6 cellular contexts compared by ENCODE assay signal in genomic region chr22:50199836-50200332, GRCh38. TPM values are rescaled to one million over a fixed set of nuclear protein-coding genes. Genes with fewer than 3 reads are reported as not detected.
DNase-seq lines count a peak whose midpoint lies in the region; ATAC-seq and TF ChIP-seq lines count a peak whose summit lies in the region.

No MANE protein-coding gene starts in this region.

- in situ Hi-C loops in IMR-90 (cut with MboI; ENCODE audit: low sequenced_read_pairs), result loop anchor here (25.0 kb wide), 1 partner anchor 388 kb away; no protein-coding TSS in a partner anchor

- H2BK20ac ChIP-seq in IMR-90 (ENCODE audit: low read depth, low read length), result no peak overlapping the region

- no peak overlapping the region for H4K8ac ChIP-seq in IMR-90 (ENCODE audit: low read depth in 2 of 2, low read length in 2 of 2)

- H3K14ac ChIP-seq in IMR-90 (replicated peaks; ENCODE audit: low read depth, low read length), result no peak overlapping the region

- WGBS in IMR-90 (ENCODE audit: extremely low coverage in 2 of 2, insufficient read length in 1 of 2), 2 experiments, result 0% methylated on average over 9 of the region's 25 CpGs; no CpG with 5 or more reads in 1 of the 2 experiments

- peak overlapping the region; percentile 92 for H3K4me3 ChIP-seq in IMR-90 (ENCODE audit: insufficient read depth, low read depth, low read length)
- peak overlapping the region; percentile 66 to 89 (median 76) for H3K4me3 ChIP-seq in breast epithelium
- H3K4me3 ChIP-seq in neuron (ENCODE audit: low read length), result peak overlapping the region; percentile 73

- H3K23ac ChIP-seq in IMR-90 (ENCODE audit: low read depth, low read length), result no peak overlapping the region

- H3K4me1 ChIP-seq in IMR-90 (ENCODE audit: control insufficient read depth, insufficient read depth, low read length) (peaks cover 4% of the 10 kb centered on the region; the same call in 1 of the 2 replicates), breast epithelium (no peaks in the 10 kb centered on the region), neuron (ENCODE audit: insufficient read depth, low read length) (peaks cover 18% of the 10 kb centered on the region)

- H3K27me3 ChIP-seq in IMR-90 (ENCODE audit: control insufficient read depth, insufficient read depth, low read length), result no peaks in the 10 kb centered on the region
- no peaks in the 10 kb centered on the region for H3K27me3 ChIP-seq in breast epithelium
- H3K27me3 ChIP-seq in neuron (ENCODE audit: insufficient read depth, low read length), result no peaks in the 10 kb centered on the region

- H3K27ac ChIP-seq in IMR-90 (ENCODE audit: insufficient read depth, low read length), result peak overlapping the region; percentile 16; the same call in 1 of the 2 replicates
- peak overlapping the region; percentile 71 to 90 for H3K27ac ChIP-seq in breast epithelium

- H2BK15ac ChIP-seq in IMR-90 (ENCODE audit: low read depth, low read length), result no peak overlapping the region

- CTCF ChIA-PET in IMR-90 (lab: Yijun Ruan, JAX), result no interaction called here

- peak overlapping the region; percentile 95 for H2AFZ ChIP-seq in IMR-90 (replicated peaks; ENCODE audit: low read length, poor library complexity)
- peak overlapping the region; percentile 54 for H2AFZ ChIP-seq in neuron (ENCODE audit: low read depth, low read length)

- no peak overlapping the region for H2AK5ac ChIP-seq in IMR-90 (ENCODE audit: low read depth, low read length)

- DNase-seq in IMR-90 (no peak), breast epithelium (ENCODE audit: low spot score in 2 of 2) (no peak), DMS79 (lab: John Stamatoyannopoulos, UW) (no peak), DMS153 (lab: John Stamatoyannopoulos, UW) (no peak)
- no peak for DNase-seq in stimulated activated naive CD4-positive, alpha-beta T cell treated with Interleukin-2 at 50 U/mL for 16 hours (lab: John Stamatoyannopoulos, UW)

- H4K91ac ChIP-seq in IMR-90 (ENCODE audit: insufficient read depth, low read depth, low read length), result no peak overlapping the region

- POLR2A ChIA-PET in IMR-90 (lab: Charles Lee; ENCODE audit: unreplicated experiment), result no interaction called here

- peaks cover 8% of the 10 kb centered on the region for H4K20me1 ChIP-seq in IMR-90 (ENCODE audit: insufficient read depth, low read length)

- TF ChIP-seq RAD21 in IMR-90 (IDR thresholded peaks at IDR 0.05; ENCODE audit: low read length), result no peak

- intact Hi-C loops in IMR-90 (cut with micrococcal nuclease), result loop anchor here (10.0 kb wide), 1 partner anchor 225 kb away; no protein-coding TSS in a partner anchor
- intact Hi-C loops in breast epithelium (cut with DNase I; ENCODE audit: low total_unique reads), result loop anchor here (10.0 kb wide), 1 partner anchor 45 kb away; no protein-coding TSS in a partner anchor

- TF ChIP-seq POLR2A in IMR-90 (IDR thresholded peaks at IDR 0.05; ENCODE audit: low read depth, low read length), result no peak
- TF ChIP-seq POLR2A in breast epithelium (IDR thresholded peaks at IDR 0.05), result no peak

- peak overlapping the region; percentile 81 for H2AK9ac ChIP-seq in IMR-90 (replicated peaks; ENCODE audit: low read depth, low read length, poor library complexity)

- TF ChIP-seq CTCF in IMR-90 (conservative IDR thresholded peaks at IDR 0.05; ENCODE audit: low read depth, low read length), result no peak
- TF ChIP-seq CTCF in breast epithelium (IDR thresholded peaks at IDR 0.05), result no peak

- peak overlapping the region; percentile 87 for H3K4me2 ChIP-seq in IMR-90 (ENCODE audit: low read depth, low read length)

- peaks cover 21% of the 10 kb centered on the region for H3K36me3 ChIP-seq in IMR-90 (ENCODE audit: control insufficient read depth, insufficient read depth, low read length)
- H3K36me3 ChIP-seq in breast epithelium, result no peaks in the 10 kb centered on the region
- peaks cover 24% of the 10 kb centered on the region for H3K36me3 ChIP-seq in neuron (ENCODE audit: insufficient read depth, low read length)

- ATAC-seq in IMR-90 (ENCODE audit: low read depth), result peak; percentile 18

- H3K9me1 ChIP-seq in IMR-90 (ENCODE audit: insufficient read depth, low read length), result 0 out of 2 replicates have a peak, but pooled peaks cover 2% of the 10 kb centered on the region

- dilution Hi-C loops in IMR-90 (cut with HindIII; ENCODE audit: low sequenced_read_pairs, unreplicated experiment), result no loop called here

- peaks cover 37 to 40% of the 10 kb centered on the region in 2 experiments for H3K79me1 ChIP-seq in IMR-90 (ENCODE audit: low read depth in 1 of 2, low read length in 2 of 2)

- H2BK120ac ChIP-seq in IMR-90 (ENCODE audit: low read depth, low read length), result no peak overlapping the region

- H3K56ac ChIP-seq in IMR-90 (ENCODE audit: extremely low read depth, insufficient read depth, low read length), result 0 out of 2 replicates have a peak overlapping the region, but pooled peaks have one; percentile 11

- H3K9ac ChIP-seq in IMR-90 (ENCODE audit: low read depth, low read length), result peak overlapping the region; percentile 75

- no peaks in the 10 kb centered on the region for H3K9me3 ChIP-seq in IMR-90 (ENCODE audit: control insufficient read depth, insufficient read depth, low read length)
- no peaks in the 10 kb centered on the region for H3K9me3 ChIP-seq in breast epithelium
- H3K9me3 ChIP-seq in neuron (ENCODE audit: low read length), result peaks cover 5% of the 10 kb centered on the region

- H3K18ac ChIP-seq in IMR-90 (ENCODE audit: low read depth, low read length), result no peak overlapping the region

- no TSS peak for BruUV-seq in IMR-90 (replicated peaks; lab: Mats Ljungman, UMichigan)

- no peak overlapping the region for H3K4ac ChIP-seq in IMR-90 (ENCODE audit: low read depth, low read length)

- no peak overlapping the region for H2BK5ac ChIP-seq in IMR-90 (ENCODE audit: low read depth, low read length, poor library complexity, severe bottlenecking)

- H4K5ac ChIP-seq in IMR-90 (ENCODE audit: low read depth, low read length), result no peak overlapping the region

TF ChIP-seq in IMR-90, 13 proteins besides CTCF, POLR2A, EP300 and RAD21:
- TF ChIP-seq, protein P1, sequence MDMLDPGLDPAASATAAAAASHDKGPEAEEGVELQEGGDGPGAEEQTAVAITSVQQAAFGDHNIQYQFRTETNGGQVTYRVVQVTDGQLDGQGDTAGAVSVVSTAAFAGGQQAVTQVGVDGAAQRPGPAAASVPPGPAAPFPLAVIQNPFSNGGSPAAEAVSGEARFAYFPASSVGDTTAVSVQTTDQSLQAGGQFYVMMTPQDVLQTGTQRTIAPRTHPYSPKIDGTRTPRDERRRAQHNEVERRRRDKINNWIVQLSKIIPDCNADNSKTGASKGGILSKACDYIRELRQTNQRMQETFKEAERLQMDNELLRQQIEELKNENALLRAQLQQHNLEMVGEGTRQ (IDR thresholded peaks at IDR 0.05; ENCODE audit: low read depth, low read length), result no peak
- TF ChIP-seq CEBPB (IDR thresholded peaks at IDR 0.05; ENCODE audit: low read depth, low read length) (no peak), RCOR1 (IDR thresholded peaks at IDR 0.05; ENCODE audit: insufficient replicate concordance, low read length) (no peak)

RNA-seq across cellular contexts. Expression of gene SELENOO, which starts 0.9 kb away (rescaled TPM):
- 10.3 and 10.4 TPM in 2 replicates for total RNA-seq in IMR-90 (2012; rRNA removed)
- polyA plus RNA-seq in IMR-90 (2012; rRNA removed), result 21.4 and 22.9 TPM in 2 replicates
- polyA plus RNA-seq in IMR-90 (2012; cell fraction: cytosol; rRNA removed), result 16.7 and 25.0 TPM in 2 replicates
- polyA plus RNA-seq in IMR-90 (2012; cell fraction: nucleus; rRNA removed; ENCODE audit: low replicate concordance), result 94.1 and 274 TPM in 2 replicates
- 10 to 100 TPM; 24.3 to 32.3 (median 31.8) TPM for total RNA-seq in breast epithelium

RNA-seq across cellular contexts. Expression of gene TRABD, which starts 14.2 kb away (rescaled TPM):
- total RNA-seq in IMR-90 (2012; rRNA removed) (13.4 and 13.9 TPM in 2 replicates), breast epithelium (10 to 100 TPM; 17.3 to 35.7 (median 28.2) TPM)
- 42.7 and 45.3 TPM in 2 replicates for polyA plus RNA-seq in IMR-90 (2012; rRNA removed)
- 32.3 and 48.5 TPM in 2 replicates for polyA plus RNA-seq in IMR-90 (2012; cell fraction: cytosol; rRNA removed)
- polyA plus RNA-seq in IMR-90 (2012; cell fraction: nucleus; rRNA removed; ENCODE audit: low replicate concordance), result 188 and 434 TPM in 2 replicates

RNA-seq across cellular contexts. Expression of gene PANX2, which starts 29.4 kb away (rescaled TPM):
- under 0.01 and 0.18 TPM in 2 replicates for total RNA-seq in IMR-90 (2012; rRNA removed)
- 1.3 and 1.7 TPM in 2 replicates for polyA plus RNA-seq in IMR-90 (2012; rRNA removed)
- 1.6 and 3.8 TPM in 2 replicates for polyA plus RNA-seq in IMR-90 (2012; cell fraction: cytosol; rRNA removed)
- 7.1 and 11.4 TPM in 2 replicates for polyA plus RNA-seq in IMR-90 (2012; cell fraction: nucleus; rRNA removed; ENCODE audit: low replicate concordance)
- 1 to 10 TPM in 2 of 3 donors, under 1 TPM in 1; 0.64 to 2.0 (median 1.8) TPM for total RNA-seq in breast epithelium

RNA-seq across cellular contexts. Expression of gene TUBGCP6, which starts 44.9 kb away (rescaled TPM):
- total RNA-seq in IMR-90 (2012; rRNA removed) (10.0 and 10.8 TPM in 2 replicates), breast epithelium (10 to 100 TPM; 34.2 to 66.2 (median 59.6) TPM)
- polyA plus RNA-seq in IMR-90 (2012; rRNA removed), result 28.6 and 30.9 TPM in 2 replicates
- 7.5 and 13.6 TPM in 2 replicates for polyA plus RNA-seq in IMR-90 (2012; cell fraction: cytosol; rRNA removed)
- polyA plus RNA-seq in IMR-90 (2012; cell fraction: nucleus; rRNA removed; ENCODE audit: low replicate concordance), result 185 and 466 TPM in 2 replicates

RNA-seq across cellular contexts. Expression of gene HDAC10, which starts 51.2 kb away (rescaled TPM):
- total RNA-seq in IMR-90 (2012; rRNA removed) (3.6 and 3.9 TPM in 2 replicates), breast epithelium (10 to 100 TPM; 22.9 to 35.7 (median 29.4) TPM)
- polyA plus RNA-seq in IMR-90 (2012; rRNA removed), result 35.2 and 35.7 TPM in 2 replicates
- polyA plus RNA-seq in IMR-90 (2012; cell fraction: cytosol; rRNA removed), result 18.7 and 22.6 TPM in 2 replicates
- 264 and 926 TPM in 2 replicates for polyA plus RNA-seq in IMR-90 (2012; cell fraction: nucleus; rRNA removed; ENCODE audit: low replicate concordance)
